1 cellular context compared by ENCODE assay signal in the genomic region with DNA sequence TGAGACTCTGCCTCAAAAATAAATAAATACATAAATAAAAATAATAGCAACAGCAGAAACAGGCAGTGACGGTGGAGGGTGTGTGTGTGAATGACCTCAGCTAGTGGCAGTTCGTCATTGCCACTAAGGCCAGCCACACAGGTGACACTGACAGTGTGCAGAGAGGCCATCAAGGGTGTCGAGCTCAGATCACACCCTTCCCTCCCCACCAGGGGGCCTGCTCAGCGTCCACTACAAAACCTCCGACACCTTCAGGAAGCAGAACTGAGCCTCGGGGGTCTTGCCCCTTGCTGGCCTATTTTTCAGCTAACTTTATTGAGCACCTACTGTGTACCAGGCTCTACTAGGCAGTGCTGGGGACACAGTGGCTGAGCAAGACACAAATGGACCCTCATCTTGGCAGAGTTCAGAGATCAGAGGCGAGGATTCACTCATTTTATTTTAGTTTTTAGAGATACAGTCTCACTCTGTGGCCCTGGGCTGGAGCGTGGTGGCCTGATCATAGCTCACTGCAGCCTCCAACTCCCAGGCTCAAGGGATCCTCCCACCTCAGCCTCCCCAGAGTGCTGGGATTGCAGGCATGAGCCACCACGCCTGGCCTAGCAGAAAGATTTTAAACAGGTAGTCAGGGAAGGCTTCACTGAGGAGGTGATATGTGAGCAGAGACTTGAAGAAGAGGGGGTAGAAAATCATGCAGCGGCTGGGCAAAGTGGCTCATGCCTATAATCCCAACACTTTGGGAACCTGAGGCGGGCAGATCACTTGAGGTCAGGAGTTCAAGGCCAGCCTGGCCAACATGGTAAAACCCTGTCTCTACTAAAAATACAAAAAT.
TF ChIP-seq lines count a peak whose summit lies in the region.

No MANE protein-coding gene starts in this region.

TF ChIP-seq in HepG2, 621 proteins besides CTCF, POLR2A, EP300 and RAD21 (continued from another document):
- TF ChIP-seq CSRNP1 (CRISPR knock-in tag; IDR thresholded peaks at IDR 0.05): no peak
- TF ChIP-seq ZNF574 (CRISPR knock-in tag; IDR thresholded peaks at IDR 0.05): no peak
- TF ChIP-seq ATF6 (CRISPR knock-in tag; conservative IDR thresholded peaks at IDR 0.05): no peak
- TF ChIP-seq, protein P1, sequence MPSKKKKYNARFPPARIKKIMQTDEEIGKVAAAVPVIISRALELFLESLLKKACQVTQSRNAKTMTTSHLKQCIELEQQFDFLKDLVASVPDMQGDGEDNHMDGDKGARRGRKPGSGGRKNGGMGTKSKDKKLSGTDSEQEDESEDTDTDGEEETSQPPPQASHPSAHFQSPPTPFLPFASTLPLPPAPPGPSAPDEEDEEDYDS (CRISPR knock-in tag; IDR thresholded peaks at IDR 0.05): no peak
- no peak for TF ChIP-seq CREM (IDR thresholded peaks at IDR 0.05)
- no peak for TF ChIP-seq CREM (CRISPR knock-in tag; IDR thresholded peaks at IDR 0.05)
- TF ChIP-seq ZNF354B (CRISPR knock-in tag; IDR thresholded peaks at IDR 0.05): no peak
- TF ChIP-seq PCBP1 (IDR thresholded peaks at IDR 0.05; ENCODE audit: borderline replicate concordance, low read depth, low read length): no peak
- TF ChIP-seq EZH2 (conservative IDR thresholded peaks at IDR 0.05; ENCODE audit: low read depth, low read length): no peak
- no peak for TF ChIP-seq ZNF577 (CRISPR knock-in tag; IDR thresholded peaks at IDR 0.05; ENCODE audit: borderline replicate concordance, low read depth)
- TF ChIP-seq KLF9 (CRISPR knock-in tag; IDR thresholded peaks at IDR 0.05; ENCODE audit: low read depth): no peak
- TF ChIP-seq CHD2 (IDR thresholded peaks at IDR 0.05; ENCODE audit: low read depth, low read length): no peak
- TF ChIP-seq, protein P2, sequence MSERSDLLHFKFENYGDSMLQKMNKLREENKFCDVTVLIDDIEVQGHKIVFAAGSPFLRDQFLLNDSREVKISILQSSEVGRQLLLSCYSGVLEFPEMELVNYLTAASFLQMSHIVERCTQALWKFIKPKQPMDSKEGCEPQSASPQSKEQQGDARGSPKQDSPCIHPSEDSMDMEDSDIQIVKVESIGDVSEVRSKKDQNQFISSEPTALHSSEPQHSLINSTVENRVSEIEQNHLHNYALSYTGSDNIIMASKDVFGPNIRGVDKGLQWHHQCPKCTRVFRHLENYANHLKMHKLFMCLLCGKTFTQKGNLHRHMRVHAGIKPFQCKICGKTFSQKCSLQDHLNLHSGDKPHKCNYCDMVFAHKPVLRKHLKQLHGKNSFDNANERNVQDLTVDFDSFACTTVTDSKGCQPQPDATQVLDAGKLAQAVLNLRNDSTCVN (CRISPR knock-in tag; IDR thresholded peaks at IDR 0.05; ENCODE audit: borderline replicate concordance): no peak
- TF ChIP-seq ARNT2 (CRISPR knock-in tag; IDR thresholded peaks at IDR 0.05; ENCODE audit: low read depth): no peak
- no peak for TF ChIP-seq NKX3-1 (CRISPR knock-in tag; IDR thresholded peaks at IDR 0.05)
- TF ChIP-seq ZNF569 (CRISPR knock-in tag; IDR thresholded peaks at IDR 0.05; ENCODE audit: borderline replicate concordance): no peak
- no peak for TF ChIP-seq TP53 (CRISPR knock-in tag; conservative IDR thresholded peaks at IDR 0.05)
